ENCODE assay signal across 24 cellular contexts in the genomic region with DNA sequence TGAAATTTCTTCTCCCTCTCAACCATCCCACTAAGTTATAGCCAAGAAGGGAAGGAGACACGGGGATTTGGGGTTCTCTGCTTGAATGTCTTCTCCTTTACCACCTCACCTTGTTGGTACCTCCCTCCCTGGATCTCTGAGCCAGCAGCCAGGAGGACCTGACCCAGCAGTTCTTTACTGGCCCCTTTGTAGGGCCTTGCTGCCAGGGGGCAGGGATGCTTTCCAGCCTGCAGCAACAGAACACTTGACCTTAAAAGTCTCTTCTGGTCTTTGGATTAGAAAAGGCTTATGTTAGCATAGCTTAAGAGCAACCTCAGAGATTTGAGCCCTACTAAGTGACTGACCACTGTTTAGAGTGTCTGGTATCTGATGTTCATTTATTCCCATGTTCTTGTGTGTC. TPM values are rescaled to one million over a fixed set of nuclear protein-coding genes. Genes with fewer than 3 reads are reported as not detected.
"Had no signal": no experiment of that assay in that cellular context is flagged by ENCODE, and none has a peak within 500 bp of the region (broad histone marks: within the 10 kb centered on the region; RNA-seq: fewer than 3 reads in every experiment).

No MANE protein-coding gene starts in this region.

- DNase-seq: activated B cell treated with CpG ODN at 0.5 μM for 24 hours; activated CD4-positive, alpha-beta memory T cell treated with anti-CD3 and anti-CD28 coated beads for 36 hours; activated CD4-positive, alpha-beta T cell treated with anti-CD3 and anti-CD28 coated beads for 36 hours; activated gamma-delta T cell; aorta; dermis blood vessel endothelial cell; effector CD8-positive, alpha-beta T cell; foreskin keratinocyte; left colon; mammary epithelial cell; naive thymus-derived CD8-positive, alpha-beta T cell; stimulated activated CD4-positive, alpha-beta T cell treated with anti-CD3 and anti-CD28 coated beads, Interleukin-12 subunit alpha, Interleukin-12 subunit beta, amount 100 ng/mL, for 4 hours; stimulated activated CD4-positive, alpha-beta T cell treated with anti-CD3 and anti-CD28 coated beads, Interleukin-4, amount 100 ng/mL, for 4 hours; substantia nigra; T-helper 1 cell; T-helper 9 cell; tibial artery had no signal

- H3K4me3 Mint-ChIP-seq: activated B cell treated with CpG ODN at 0.5 μM for 24 hours; activated CD4-positive, alpha-beta memory T cell treated with anti-CD3 and anti-CD28 coated beads for 36 hours; activated CD4-positive, alpha-beta T cell treated with anti-CD3 and anti-CD28 coated beads for 36 hours; brain; mesothelial cell of epicardium; naive thymus-derived CD8-positive, alpha-beta T cell; stimulated activated naive CD8-positive, alpha-beta T cell treated with anti-CD3 and anti-CD28 coated beads, Interleukin-15, Interleukin-2, amounts not matched to agents 100 ng/mL and 50 ng/mL, for 24 hours had no signal

- H3K27ac ChIP-seq: foreskin keratinocyte, tibial artery had no signal

- H3K9me3 Mint-ChIP-seq: activated B cell treated with CpG ODN at 0.5 μM for 24 hours; activated CD4-positive, alpha-beta memory T cell treated with anti-CD3 and anti-CD28 coated beads for 36 hours; activated naive CD4-positive, alpha-beta T cell treated with anti-CD3 and anti-CD28 coated beads, Interleukin-2, amount 50 U/mL, for 72 hours; brain; mesothelial cell of epicardium; naive thymus-derived CD8-positive, alpha-beta T cell; stimulated activated naive CD8-positive, alpha-beta T cell treated with anti-CD3 and anti-CD28 coated beads, Interleukin-15, Interleukin-2, amounts not matched to agents 100 ng/mL and 50 ng/mL, for 24 hours had no signal

- H3K27ac Mint-ChIP-seq: activated B cell treated with CpG ODN at 0.5 μM for 24 hours; activated CD4-positive, alpha-beta memory T cell treated with anti-CD3 and anti-CD28 coated beads for 36 hours; activated CD4-positive, alpha-beta T cell treated with anti-CD3 and anti-CD28 coated beads for 36 hours; mesothelial cell of epicardium; stimulated activated naive CD8-positive, alpha-beta T cell treated with anti-CD3 and anti-CD28 coated beads, Interleukin-15, Interleukin-2, amounts not matched to agents 100 ng/mL and 50 ng/mL, for 24 hours had no signal

- H3K4me3 ChIP-seq: tibial artery had no signal

- FAIRE-seq: islet of Langerhans had no signal

- ATAC-seq: activated CD4-positive, alpha-beta T cell treated with anti-CD3 and anti-CD28 coated beads for 36 hours; activated naive CD4-positive, alpha-beta T cell treated with anti-CD3 and anti-CD28 coated beads, Interleukin-2, amount 50 U/mL, for 72 hours; foreskin keratinocyte; naive thymus-derived CD8-positive, alpha-beta T cell had no signal

- H3K4me1 ChIP-seq: foreskin keratinocyte had no signal

- H3K27me3 ChIP-seq: foreskin keratinocyte, tibial artery had no signal

- H3K27me3 Mint-ChIP-seq: activated B cell treated with CpG ODN at 0.5 μM for 24 hours; activated CD4-positive, alpha-beta memory T cell treated with anti-CD3 and anti-CD28 coated beads for 36 hours; activated CD4-positive, alpha-beta T cell treated with anti-CD3 and anti-CD28 coated beads for 36 hours; brain; naive thymus-derived CD8-positive, alpha-beta T cell; progenitor cell of endocrine pancreas; stimulated activated naive CD8-positive, alpha-beta T cell treated with anti-CD3 and anti-CD28 coated beads, Interleukin-15, Interleukin-2, amounts not matched to agents 100 ng/mL and 50 ng/mL, for 24 hours had no signal

- H3K9me3 ChIP-seq: tibial artery had no signal

RNA-seq across cellular contexts. Expression of a gene that starts 56.9 kb away (rescaled TPM):
- total RNA-seq: foreskin keratinocyte, osteocyte had no signal
- polyA plus RNA-seq: foreskin keratinocyte; naive thymus-derived CD8-positive, alpha-beta T cell had no signal
